In the genomic region with DNA sequence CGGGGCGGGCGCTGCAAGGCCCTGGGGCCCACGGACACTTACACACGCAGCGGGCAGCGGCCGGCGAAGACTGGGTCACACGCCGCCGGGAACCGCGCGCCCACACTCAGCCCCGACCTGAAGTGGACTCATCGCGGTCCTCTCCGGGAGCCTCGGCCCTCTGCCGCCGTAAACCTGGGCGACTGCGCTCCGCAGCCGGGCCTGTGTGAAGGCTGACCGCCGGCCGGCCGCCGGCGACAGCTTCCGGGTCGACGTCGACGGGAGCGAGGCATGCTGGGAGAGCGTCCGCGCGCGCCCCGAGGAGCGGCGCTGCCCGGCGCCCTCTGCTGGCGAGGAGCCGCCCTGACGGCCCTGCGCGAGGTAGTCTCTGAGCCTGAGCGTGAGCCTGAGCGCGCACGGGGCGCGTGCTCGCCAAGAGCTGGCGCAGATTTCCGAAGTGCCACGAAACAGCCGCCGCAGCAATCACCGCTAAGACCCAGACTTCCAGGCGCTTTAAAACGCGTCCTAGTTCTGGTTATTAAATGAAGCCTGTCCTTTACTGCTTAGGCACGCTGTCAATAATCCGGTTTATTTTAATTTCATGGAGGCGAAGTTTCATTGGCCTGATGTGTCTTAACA, we compare ENCODE assay signal across 8 cellular contexts. TPM values are rescaled to one million over a fixed set of nuclear protein-coding genes. Genes with fewer than 3 reads are reported as not detected.
DNase-seq lines count a peak whose midpoint lies in the region; ATAC-seq and TF ChIP-seq lines count a peak whose summit lies in the region.

A gene with protein sequence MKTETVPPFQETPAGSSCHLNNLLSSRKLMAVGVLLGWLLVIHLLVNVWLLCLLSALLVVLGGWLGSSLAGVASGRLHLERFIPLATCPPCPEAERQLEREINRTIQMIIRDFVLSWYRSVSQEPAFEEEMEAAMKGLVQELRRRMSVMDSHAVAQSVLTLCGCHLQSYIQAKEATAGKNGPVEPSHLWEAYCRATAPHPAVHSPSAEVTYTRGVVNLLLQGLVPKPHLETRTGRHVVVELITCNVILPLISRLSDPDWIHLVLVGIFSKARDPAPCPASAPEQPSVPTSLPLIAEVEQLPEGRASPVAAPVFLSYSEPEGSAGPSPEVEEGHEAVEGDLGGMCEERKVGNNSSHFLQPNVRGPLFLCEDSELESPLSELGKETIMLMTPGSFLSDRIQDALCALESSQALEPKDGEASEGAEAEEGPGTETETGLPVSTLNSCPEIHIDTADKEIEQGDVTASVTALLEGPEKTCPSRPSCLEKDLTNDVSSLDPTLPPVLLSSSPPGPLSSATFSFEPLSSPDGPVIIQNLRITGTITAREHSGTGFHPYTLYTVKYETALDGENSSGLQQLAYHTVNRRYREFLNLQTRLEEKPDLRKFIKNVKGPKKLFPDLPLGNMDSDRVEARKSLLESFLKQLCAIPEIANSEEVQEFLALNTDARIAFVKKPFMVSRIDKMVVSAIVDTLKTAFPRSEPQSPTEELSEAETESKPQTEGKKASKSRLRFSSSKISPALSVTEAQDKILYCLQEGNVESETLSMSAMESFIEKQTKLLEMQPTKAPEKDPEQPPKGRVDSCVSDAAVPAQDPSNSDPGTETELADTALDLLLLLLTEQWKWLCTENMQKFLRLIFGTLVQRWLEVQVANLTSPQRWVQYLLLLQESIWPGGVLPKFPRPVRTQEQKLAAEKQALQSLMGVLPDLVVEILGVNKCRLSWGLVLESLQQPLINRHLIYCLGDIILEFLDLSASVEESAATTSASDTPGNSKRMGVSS (minus strand): TSS at position 242 of the 618 bp plus-strand sequence. CDS start 540 bp downstream, outside the sequence.

- no peaks in the 10 kb centered on the region for H3K36me3 ChIP-seq in Karpas-422 (ENCODE audit: insufficient read depth, low read length)

- H3K27ac ChIP-seq in Karpas-422 (ENCODE audit: low read length) (no peak within 1 kb of the TSS), RWPE1 (peak within 1 kb of the TSS; percentile 57)

- no peaks in the 10 kb centered on the region for H3K9me3 ChIP-seq in Karpas-422 (ENCODE audit: low read length)

- peak within 1 kb of the TSS; percentile 80 for H3K4me3 ChIP-seq in Karpas-422 (ENCODE audit: low read length)
- peak within 1 kb of the TSS; percentile 75 for H3K4me3 ChIP-seq in fibroblast of pulmonary artery (replicated peaks; ENCODE audit: low read depth, low read length)

- H3K9me3 Mint-ChIP-seq in natural killer cell treated with Interleukin-12 subunit alpha and Interleukin-12 subunit beta and Interleukin-15 and Interleukin-18, amount 100 ng/mL, for 72 hours = no peaks in the 10 kb centered on the region

- peak; percentile 97 for DNase-seq in ELF-1 (ENCODE audit: low read depth, low spot score)
- DNase-seq in Karpas-422 = peak; percentile 92
- DNase-seq in RWPE1 (ENCODE audit: low spot score) = peak; percentile 87
- DNase-seq in activated T-helper 9 cell treated with anti-CD3 and anti-CD28 coated beads, Interleukin-2, amount 50 U/mL, for 16 hours (ENCODE audit: low read depth) = peak; percentile 86
- peak; percentile 92 for DNase-seq in fibroblast of pulmonary artery (ENCODE audit: low read depth)
- DNase-seq in natural killer cell treated with Interleukin-12 subunit alpha and Interleukin-12 subunit beta and Interleukin-15 and Interleukin-18, amount 100 ng/mL, for 72 hours (ENCODE audit: low spot score) = peak; percentile 95
- peak; percentile 93 for DNase-seq in stimulated activated naive CD8-positive, alpha-beta T cell treated with anti-CD3 and anti-CD28 coated beads, Interleukin-15, Interleukin-2, amounts not matched to agents 100 U/mL and 50 U/mL, for 24 hours

- H3K4me1 ChIP-seq in Karpas-422 (ENCODE audit: low read length) = peaks cover 14% of the 10 kb centered on the region

- no peaks in the 10 kb centered on the region for H3K27me3 ChIP-seq in Karpas-422 (ENCODE audit: low read length)

- peak; percentile 100 for ATAC-seq in GM21825 (IDR thresholded peaks at IDR 0.05; ENCODE audit: unreplicated experiment)
- peak; percentile 100 for ATAC-seq in natural killer cell treated with Interleukin-12 subunit alpha and Interleukin-12 subunit beta and Interleukin-15 and Interleukin-18, amount 100 ng/mL, for 72 hours
- peak; percentile 100 for ATAC-seq in stimulated activated naive CD8-positive, alpha-beta T cell treated with anti-CD3 and anti-CD28 coated beads, Interleukin-15, Interleukin-2, amounts not matched to agents 100 U/mL and 50 U/mL, for 24 hours

- H4K20me1 ChIP-seq in Karpas-422 (ENCODE audit: insufficient read depth, low read depth, low read length) = no peaks in the 10 kb centered on the region

- H3K4me2 ChIP-seq in Karpas-422 (ENCODE audit: low read depth, low read length, poor library complexity, severe bottlenecking) = peak within 1 kb of the TSS; percentile 78

- peak; percentile 97 for TF ChIP-seq CTCF in RWPE1 (conservative IDR thresholded peaks at IDR 0.05; ENCODE audit: low read depth)
- TF ChIP-seq CTCF in fibroblast of pulmonary artery (IDR thresholded peaks at IDR 0.05; ENCODE audit: low read length, missing control alignments) = peak; percentile 50

- H3K79me2 ChIP-seq in Karpas-422 (ENCODE audit: low read length) = peaks cover 34% of the 10 kb centered on the region

- H3K4me3 Mint-ChIP-seq in natural killer cell treated with Interleukin-12 subunit alpha and Interleukin-12 subunit beta and Interleukin-15 and Interleukin-18, amount 100 ng/mL, for 72 hours = peak within 1 kb of the TSS; percentile 84

- H3K27ac Mint-ChIP-seq in natural killer cell treated with Interleukin-12 subunit alpha and Interleukin-12 subunit beta and Interleukin-15 and Interleukin-18, amount 100 ng/mL, for 72 hours = peak within 1 kb of the TSS; percentile 64 to 66

- POLR2A ChIA-PET in RWPE1 (lab: Yijun Ruan, JAX; ENCODE audit: low non-redundant PET) = interaction anchor here (1.0 kb wide), 1 partner anchor 491 kb away, joined by 6 read pairs; no protein-coding TSS in a partner anchor

- peaks cover 13 to 22% of the 10 kb centered on the region in 2 donors for H3K4me1 Mint-ChIP-seq in natural killer cell treated with Interleukin-12 subunit alpha and Interleukin-12 subunit beta and Interleukin-15 and Interleukin-18, amount 100 ng/mL, for 72 hours (ENCODE audit: low read depth in 2 of 2)

- H2AFZ ChIP-seq in Karpas-422 (ENCODE audit: low read length) = peak within 1 kb of the TSS; percentile 62

- no peaks in the 10 kb centered on the region for H3K9me2 ChIP-seq in Karpas-422 (replicated peaks; ENCODE audit: insufficient read depth, low read length)

- peak within 1 kb of the TSS; percentile 89 for H3K9ac ChIP-seq in Karpas-422 (ENCODE audit: low read length)

- peaks cover 11 to 22% of the 10 kb centered on the region in 2 donors for H3K27me3 Mint-ChIP-seq in natural killer cell treated with Interleukin-12 subunit alpha and Interleukin-12 subunit beta and Interleukin-15 and Interleukin-18, amount 100 ng/mL, for 72 hours

- H3K36me3 Mint-ChIP-seq in natural killer cell treated with Interleukin-12 subunit alpha and Interleukin-12 subunit beta and Interleukin-15 and Interleukin-18, amount 100 ng/mL, for 72 hours = peaks cover 17% of the 10 kb centered on the region

- CTCF ChIA-PET in RWPE1 (lab: Yijun Ruan, JAX) = interaction anchor here (0.5 to 2.1 kb wide), 19 partner anchors 11 to 758 kb away, joined by 3 to 15 read pairs (median 3); no protein-coding TSS in a partner anchor

RNA-seq across cellular contexts. Expression of the gene that starts here (rescaled TPM):
- 23.2 and 30.7 TPM in 2 replicates for total RNA-seq in Karpas-422 (2014; rRNA removed; shearing (Covaris generic); ENCODE audit: low replicate concordance)
- 10 to 100 TPM; 62.2 to 68.8 TPM for total RNA-seq in natural killer cell treated with Interleukin-12 subunit alpha and Interleukin-12 subunit beta and Interleukin-15 and Interleukin-18, amount 100 ng/mL, for 72 hours
